Comparison of ENCODE assay signal across 10 cellular contexts in the genomic region with DNA sequence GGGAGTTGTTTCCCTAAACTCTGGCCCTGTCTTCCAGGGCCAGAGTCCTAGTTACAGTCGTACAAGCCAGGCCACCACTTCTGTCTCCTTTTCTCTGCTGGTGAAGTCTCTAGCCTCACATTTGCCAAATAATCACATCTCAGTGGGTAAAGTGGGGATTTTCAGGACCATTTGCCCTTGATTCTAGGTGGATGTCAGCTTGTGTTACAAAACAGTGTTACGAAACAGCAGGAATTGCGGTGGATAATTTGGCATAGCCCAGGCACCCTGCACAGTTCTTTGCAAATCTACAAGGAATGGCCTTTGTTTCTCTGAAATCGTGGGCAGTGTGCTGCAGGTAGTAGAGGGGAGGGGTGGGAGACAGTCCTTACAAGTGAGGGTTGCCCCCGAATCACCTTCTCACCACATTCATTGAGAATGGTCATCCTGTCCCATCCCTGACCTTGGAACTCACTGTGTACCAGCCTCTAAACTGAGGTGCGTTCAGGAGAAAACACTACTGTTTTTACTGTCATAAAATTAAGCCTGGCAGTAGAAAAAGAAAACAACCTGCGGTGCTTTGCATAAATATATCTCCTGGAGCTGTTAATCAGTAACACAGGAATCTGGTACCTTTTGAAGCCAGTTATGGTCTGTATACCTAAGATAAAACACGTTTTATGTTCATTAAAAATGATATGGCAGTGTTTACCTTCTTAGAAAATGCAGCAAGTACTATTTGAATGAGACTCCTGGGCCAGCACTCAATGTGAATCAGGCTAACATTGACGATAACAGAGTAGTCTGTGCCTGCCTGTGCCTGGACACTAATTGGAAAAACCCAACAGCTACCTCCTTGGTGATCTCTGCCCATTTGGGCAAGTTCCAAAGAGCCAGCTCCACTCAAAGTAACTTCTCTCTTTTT. TPM values are rescaled to one million over a fixed set of nuclear protein-coding genes. Genes with fewer than 3 reads are reported as not detected.
DNase-seq lines count a peak whose midpoint lies in the region; ATAC-seq and TF ChIP-seq lines count a peak whose summit lies in the region.
"Had no signal": no experiment of that assay in that cellular context is flagged by ENCODE, and none has a peak within 500 bp of the region (broad histone marks: within the 10 kb centered on the region; RNA-seq: fewer than 3 reads in every experiment).

No MANE protein-coding gene starts in this region.

- TF ChIP-seq POLR2A in erythroblast (IDR thresholded peaks at IDR 0.05; ENCODE audit: low read length), result no peak
- no peak for TF ChIP-seq POLR2A in GM18505 (IDR thresholded peaks at IDR 0.05; ENCODE audit: borderline replicate concordance, extremely low read depth, insufficient read depth, insufficient read length)

- peak; percentile 55 for DNase-seq in HT-29 (ENCODE audit: low spot score)
- peak; percentile 16 to 32 for DNase-seq in erythroblast (lab: John Stamatoyannopoulos, UW)
- DNase-seq in renal cortical epithelial cell (ENCODE audit: low read depth), result peak; percentile 83
- DNase-seq in stimulated activated CD4-positive, alpha-beta T cell treated with anti-CD3 and anti-CD28 coated beads, Interleukin-15, amount 100 ng/mL, for 24 hours, result no peak
- no peak for DNase-seq in iPS-NIHi11 (ENCODE audit: low spot score)
- no peak for DNase-seq in activated T-cell treated with anti-CD3 and anti-CD28 coated beads for 4 hours
- DNase-seq: NCI-H1105, T-helper 1 cell had no signal

- peak; percentile 41 for ATAC-seq in GM19324 (IDR thresholded peaks at IDR 0.05; ENCODE audit: low FRiP score, unreplicated experiment)
- ATAC-seq in GM18505 (IDR thresholded peaks at IDR 0.05; ENCODE audit: unreplicated experiment), result no peak

RNA-seq across cellular contexts. Expression of a gene that starts 44.3 kb away (rescaled TPM):
- total RNA-seq in HT-29 (2014; rRNA removed; shearing (Covaris generic)), result 177 and 178 TPM in 2 replicates
- total RNA-seq in renal cortical epithelial cell, result 27.0 and 30.0 TPM in 2 replicates

Comparison
In these comparisons a context has a peak if more than half of its experiments do, and no peak if none do; other contexts are left out.
1. DNase-seq: peak in HT-29 (single experiment), erythroblast (2 of 2) and renal cortical epithelial cell (single experiment); none in stimulated activated CD4-positive, alpha-beta T cell treated with anti-CD3 and anti-CD28 coated beads, Interleukin-15, amount 100 ng/mL, for 24 hours (single experiment), iPS-NIHi11 (single experiment) and activated T-cell treated with anti-CD3 and anti-CD28 coated beads for 4 hours (single experiment).